Comparison of ENCODE assay signal across 1 cellular context in the genomic region with DNA sequence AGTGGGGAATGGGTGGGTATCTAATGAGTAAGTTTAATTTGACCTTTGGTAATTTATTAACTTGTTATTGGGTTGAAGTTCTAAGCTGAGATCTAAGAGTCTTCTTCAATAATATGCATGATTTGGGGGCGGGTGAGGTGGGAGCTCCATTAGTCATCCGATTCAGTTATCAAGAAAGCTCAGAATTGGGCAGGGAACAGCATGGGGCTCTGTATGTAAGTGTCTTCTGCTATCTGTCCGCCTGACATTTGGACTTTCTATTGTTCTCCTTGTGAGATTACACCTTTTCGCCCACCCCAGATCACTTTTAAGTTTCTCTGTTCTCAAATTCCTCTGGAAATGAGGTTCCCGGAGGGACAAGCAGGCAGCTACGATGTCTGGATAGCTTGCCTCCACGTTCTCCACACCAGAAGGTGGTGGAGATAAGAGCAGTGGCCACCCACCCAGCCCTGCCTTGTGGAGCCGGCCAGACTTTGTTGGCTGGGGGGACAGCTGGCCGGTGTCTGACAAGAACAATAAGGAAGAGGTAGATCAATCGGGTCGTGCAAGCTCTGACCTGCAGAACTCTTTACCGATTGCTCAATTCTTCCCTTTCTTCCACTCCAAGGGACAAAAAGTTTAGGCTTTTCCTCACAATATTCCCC.
TF ChIP-seq lines count a peak whose summit lies in the region.

No MANE protein-coding gene starts in this region.

TF ChIP-seq in K562, 482 proteins besides CTCF, POLR2A, EP300 and RAD21 (continued from another document and continues in another):
- TF ChIP-seq, protein P1, sequence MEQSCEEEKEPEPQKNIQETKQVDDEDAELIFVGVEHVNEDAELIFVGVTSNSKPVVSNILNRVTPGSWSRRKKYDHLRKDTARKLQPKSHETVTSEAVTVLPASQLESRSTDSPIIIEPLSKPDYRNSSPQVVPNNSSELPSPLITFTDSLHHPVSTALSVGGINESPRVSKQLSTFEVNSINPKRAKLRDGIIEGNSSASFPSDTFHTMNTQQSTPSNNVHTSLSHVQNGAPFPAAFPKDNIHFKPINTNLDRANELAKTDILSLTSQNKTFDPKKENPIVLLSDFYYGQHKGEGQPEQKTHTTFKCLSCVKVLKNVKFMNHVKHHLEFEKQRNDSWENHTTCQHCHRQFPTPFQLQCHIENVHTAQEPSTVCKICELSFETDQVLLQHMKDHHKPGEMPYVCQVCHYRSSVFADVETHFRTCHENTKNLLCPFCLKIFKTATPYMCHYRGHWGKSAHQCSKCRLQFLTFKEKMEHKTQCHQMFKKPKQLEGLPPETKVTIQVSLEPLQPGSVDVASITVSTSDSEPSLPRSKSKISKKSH (CRISPR knock-in tag; IDR thresholded peaks at IDR 0.05): no peak
- TF ChIP-seq TCF3 (CRISPR knock-in tag; IDR thresholded peaks at IDR 0.05) (peak; percentile 98), ZNF589 (CRISPR knock-in tag; IDR thresholded peaks at IDR 0.05; ENCODE audit: low read depth) (no peak), HDAC8 (tag; IDR thresholded peaks at IDR 0.05) (no peak), ZNF79 (CRISPR knock-in tag; IDR thresholded peaks at IDR 0.05; ENCODE audit: low read depth) (no peak), ZNF175 (CRISPR knock-in tag; IDR thresholded peaks at IDR 0.05; ENCODE audit: low read depth) (no peak), CC2D1A (IDR thresholded peaks at IDR 0.05) (peak; percentile 88; the same call in 1 of the 2 replicates), ZNF217 (CRISPR knock-in tag; IDR thresholded peaks at IDR 0.05) (no peak), NR1H2 (CRISPR knock-in tag; IDR thresholded peaks at IDR 0.05) (no peak), IRF1 (CRISPR knock-in tag; IDR thresholded peaks at IDR 0.05; ENCODE audit: borderline replicate concordance) (no peak), NBN (IDR thresholded peaks at IDR 0.05; ENCODE audit: low read depth) (no peak; the same call in 1 of the 2 replicates), ZNF282 (CRISPR knock-in tag; IDR thresholded peaks at IDR 0.05) (no peak), ATF4 (CRISPR knock-in tag; IDR thresholded peaks at IDR 0.05) (no peak), FOXA3 (CRISPR knock-in tag; conservative IDR thresholded peaks at IDR 0.05 in 1 of 2, IDR thresholded peaks at IDR 0.05 in 1 of 2) (no peak), ZFP1 (CRISPR knock-in tag; IDR thresholded peaks at IDR 0.05) (no peak), SRF (CRISPR knock-in tag; IDR thresholded peaks at IDR 0.05) (no peak), BRF2 (IDR thresholded peaks at IDR 0.05; ENCODE audit: borderline replicate concordance, insufficient read depth, insufficient read length) (no peak), TAL1 (IDR thresholded peaks at IDR 0.05) (peak; percentile 96), CBX3 (IDR thresholded peaks at IDR 0.05; ENCODE audit: borderline replicate concordance in 1 of 2, low read length in 2 of 2) (no peak), ATF6 (CRISPR knock-in tag; IDR thresholded peaks at IDR 0.05) (no peak), HLTF (IDR thresholded peaks at IDR 0.05) (no peak), NR4A1 (CRISPR knock-in tag; IDR thresholded peaks at IDR 0.05) (no peak), NR4A1 (tag; IDR thresholded peaks at IDR 0.05) (peak; percentile 86; the same call in 1 of the 2 replicates), PTRF (tag; IDR thresholded peaks at IDR 0.05) (no peak), ZNF318 (IDR thresholded peaks at IDR 0.05; ENCODE audit: borderline replicate concordance in 1 of 2, low read depth in 1 of 2) (no peak), CBX5 (IDR thresholded peaks at IDR 0.05; ENCODE audit: borderline replicate concordance, low read depth) (no peak), CBX1 (IDR thresholded peaks at IDR 0.05; ENCODE audit: low read depth) (no peak), ZNF780A (CRISPR knock-in tag; IDR thresholded peaks at IDR 0.05) (no peak), BRD9 (IDR thresholded peaks at IDR 0.05; ENCODE audit: low read depth, partially characterized antibody) (no peak), KDM1A (IDR thresholded peaks at IDR 0.05) (peak; percentile 92)
- TF ChIP-seq, protein P2, sequence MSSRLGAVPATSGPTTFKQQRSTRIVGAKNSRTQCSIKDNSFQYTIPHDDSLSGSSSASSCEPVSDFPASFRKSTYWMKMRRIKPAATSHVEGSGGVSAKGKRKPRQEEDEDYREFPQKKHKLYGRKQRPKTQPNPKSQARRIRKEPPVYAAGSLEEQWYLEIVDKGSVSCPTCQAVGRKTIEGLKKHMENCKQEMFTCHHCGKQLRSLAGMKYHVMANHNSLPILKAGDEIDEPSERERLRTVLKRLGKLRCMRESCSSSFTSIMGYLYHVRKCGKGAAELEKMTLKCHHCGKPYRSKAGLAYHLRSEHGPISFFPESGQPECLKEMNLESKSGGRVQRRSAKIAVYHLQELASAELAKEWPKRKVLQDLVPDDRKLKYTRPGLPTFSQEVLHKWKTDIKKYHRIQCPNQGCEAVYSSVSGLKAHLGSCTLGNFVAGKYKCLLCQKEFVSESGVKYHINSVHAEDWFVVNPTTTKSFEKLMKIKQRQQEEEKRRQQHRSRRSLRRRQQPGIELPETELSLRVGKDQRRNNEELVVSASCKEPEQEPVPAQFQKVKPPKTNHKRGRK (tag; IDR thresholded peaks at IDR 0.05): no peak
- TF ChIP-seq, protein P3, sequence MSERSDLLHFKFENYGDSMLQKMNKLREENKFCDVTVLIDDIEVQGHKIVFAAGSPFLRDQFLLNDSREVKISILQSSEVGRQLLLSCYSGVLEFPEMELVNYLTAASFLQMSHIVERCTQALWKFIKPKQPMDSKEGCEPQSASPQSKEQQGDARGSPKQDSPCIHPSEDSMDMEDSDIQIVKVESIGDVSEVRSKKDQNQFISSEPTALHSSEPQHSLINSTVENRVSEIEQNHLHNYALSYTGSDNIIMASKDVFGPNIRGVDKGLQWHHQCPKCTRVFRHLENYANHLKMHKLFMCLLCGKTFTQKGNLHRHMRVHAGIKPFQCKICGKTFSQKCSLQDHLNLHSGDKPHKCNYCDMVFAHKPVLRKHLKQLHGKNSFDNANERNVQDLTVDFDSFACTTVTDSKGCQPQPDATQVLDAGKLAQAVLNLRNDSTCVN (CRISPR knock-in tag; IDR thresholded peaks at IDR 0.05): no peak
- TF ChIP-seq, protein P4, sequence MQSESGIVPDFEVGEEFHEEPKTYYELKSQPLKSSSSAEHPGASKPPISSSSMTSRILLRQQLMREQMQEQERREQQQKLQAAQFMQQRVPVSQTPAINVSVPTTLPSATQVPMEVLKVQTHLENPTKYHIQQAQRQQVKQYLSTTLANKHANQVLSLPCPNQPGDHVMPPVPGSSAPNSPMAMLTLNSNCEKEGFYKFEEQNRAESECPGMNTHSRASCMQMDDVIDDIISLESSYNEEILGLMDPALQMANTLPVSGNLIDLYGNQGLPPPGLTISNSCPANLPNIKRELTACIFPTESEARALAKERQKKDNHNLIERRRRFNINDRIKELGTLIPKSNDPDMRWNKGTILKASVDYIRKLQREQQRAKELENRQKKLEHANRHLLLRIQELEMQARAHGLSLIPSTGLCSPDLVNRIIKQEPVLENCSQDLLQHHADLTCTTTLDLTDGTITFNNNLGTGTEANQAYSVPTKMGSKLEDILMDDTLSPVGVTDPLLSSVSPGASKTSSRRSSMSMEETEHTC (IDR thresholded peaks at IDR 0.05): no peak
- TF ChIP-seq, protein P5, sequence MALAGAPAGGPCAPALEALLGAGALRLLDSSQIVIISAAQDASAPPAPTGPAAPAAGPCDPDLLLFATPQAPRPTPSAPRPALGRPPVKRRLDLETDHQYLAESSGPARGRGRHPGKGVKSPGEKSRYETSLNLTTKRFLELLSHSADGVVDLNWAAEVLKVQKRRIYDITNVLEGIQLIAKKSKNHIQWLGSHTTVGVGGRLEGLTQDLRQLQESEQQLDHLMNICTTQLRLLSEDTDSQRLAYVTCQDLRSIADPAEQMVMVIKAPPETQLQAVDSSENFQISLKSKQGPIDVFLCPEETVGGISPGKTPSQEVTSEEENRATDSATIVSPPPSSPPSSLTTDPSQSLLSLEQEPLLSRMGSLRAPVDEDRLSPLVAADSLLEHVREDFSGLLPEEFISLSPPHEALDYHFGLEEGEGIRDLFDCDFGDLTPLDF (CRISPR knock-in tag; IDR thresholded peaks at IDR 0.05): no peak
- TF ChIP-seq, protein P6, sequence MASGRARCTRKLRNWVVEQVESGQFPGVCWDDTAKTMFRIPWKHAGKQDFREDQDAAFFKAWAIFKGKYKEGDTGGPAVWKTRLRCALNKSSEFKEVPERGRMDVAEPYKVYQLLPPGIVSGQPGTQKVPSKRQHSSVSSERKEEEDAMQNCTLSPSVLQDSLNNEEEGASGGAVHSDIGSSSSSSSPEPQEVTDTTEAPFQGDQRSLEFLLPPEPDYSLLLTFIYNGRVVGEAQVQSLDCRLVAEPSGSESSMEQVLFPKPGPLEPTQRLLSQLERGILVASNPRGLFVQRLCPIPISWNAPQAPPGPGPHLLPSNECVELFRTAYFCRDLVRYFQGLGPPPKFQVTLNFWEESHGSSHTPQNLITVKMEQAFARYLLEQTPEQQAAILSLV (tag; IDR thresholded peaks at IDR 0.05): no peak
